ENCODE assay signal across 19 cellular contexts in the genomic region with DNA sequence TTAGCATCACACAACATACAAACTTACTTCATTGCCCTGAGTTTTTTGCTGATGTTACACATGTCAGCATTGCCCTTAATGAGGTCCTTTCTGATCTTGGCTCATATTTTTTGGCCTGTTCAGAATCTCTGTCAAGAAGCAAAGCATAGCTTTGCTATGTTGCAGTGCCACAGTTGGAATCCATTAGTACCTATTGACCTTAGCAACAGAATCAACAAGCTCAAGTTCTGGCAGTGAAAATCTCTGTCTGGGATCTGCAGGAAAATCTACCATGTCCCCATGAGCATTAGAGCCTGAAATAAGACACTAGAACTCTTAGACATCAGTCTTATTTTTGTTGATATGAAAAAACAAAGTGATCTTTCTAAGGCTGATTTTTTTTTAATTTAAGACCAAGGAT.
A peak's percentile ranks its signal among the peaks of the same experiment; 100 is the strongest.
DNase-seq lines count a peak whose midpoint lies in the region; ATAC-seq and TF ChIP-seq lines count a peak whose summit lies in the region.
"Had no signal": no experiment of that assay in that cellular context is flagged by ENCODE, and none has a peak within 500 bp of the region (broad histone marks: within the 10 kb centered on the region; RNA-seq: fewer than 3 reads in every experiment).

No MANE protein-coding gene starts in this region.

- H3K36me3 ChIP-seq in right atrium auricular region (no peaks in the 10 kb centered on the region), mammary epithelial cell (ENCODE audit: insufficient read depth, low read length) (no peaks in the 10 kb centered on the region)

- no peaks in the 10 kb centered on the region for H3K79me2 ChIP-seq in mammary epithelial cell (ENCODE audit: insufficient read depth, low read length)

- no peaks in the 10 kb centered on the region for H4K20me1 ChIP-seq in mammary epithelial cell (ENCODE audit: insufficient read depth, low read length)

- H3K27me3 ChIP-seq in right atrium auricular region (no peaks in the 10 kb centered on the region), mammary epithelial cell (ENCODE audit: insufficient read depth, low read length) (no peaks in the 10 kb centered on the region)

- dilution Hi-C loops in mammary epithelial cell (cut with HindIII; ENCODE audit: low sequenced_read_pairs) = no loop called here

- peak; percentile 85 for ATAC-seq in Right ventricle myocardium superior (ENCODE audit: poor library complexity)
- peak; percentile 79 for ATAC-seq in left ventricle myocardium superior
- ATAC-seq in HG02610 (IDR thresholded peaks at IDR 0.05; ENCODE audit: unreplicated experiment) = no peak
- no peak for ATAC-seq in GM19397 (IDR thresholded peaks at IDR 0.05; ENCODE audit: unreplicated experiment)

- DNase-seq in Right ventricle myocardium superior = no peak
- no peak for DNase-seq in right atrium auricular region (ENCODE audit: low spot score)
- DNase-seq in brain pericyte (ENCODE audit: low read depth, low spot score) = peak; percentile 34
- no peak for DNase-seq in left ventricle myocardium superior
- DNase-seq in mammary epithelial cell = no peak
- DNase-seq: AML-193; CD4-positive, CD25-positive, alpha-beta regulatory T cell; DMS79; H9; IMR-90; Karpas-422; MM.1S; NCI-H1105; NCI-H1694 treated with DMSO at 0.1 percent for 48 hours; NCI-H2107; NCI-H345; NCI-H526 treated with DMSO at 0.1 percent for 48 hours had no signal

- H2AFZ ChIP-seq in mammary epithelial cell (ENCODE audit: low read depth, low read length) = no peak overlapping the region

- no peak overlapping the region for H3K27ac ChIP-seq in right atrium auricular region
- H3K27ac ChIP-seq in mammary epithelial cell (ENCODE audit: insufficient read depth, low read depth, low read length) = no peak overlapping the region

- TF ChIP-seq CTCF in right atrium auricular region (IDR thresholded peaks at IDR 0.05) = no peak
- no peak for TF ChIP-seq CTCF in mammary epithelial cell (conservative IDR thresholded peaks at IDR 0.05 in 1 of 2, IDR thresholded peaks at IDR 0.05 in 1 of 2; ENCODE audit: extremely low read depth in 1 of 2, insufficient read depth in 1 of 2, low read depth in 1 of 2, low read length in 2 of 2)

- H3K4me3 ChIP-seq in right atrium auricular region (no peak overlapping the region), mammary epithelial cell (replicated peaks in 1 of 3; ENCODE audit: insufficient read depth in 1 of 3, low read depth in 2 of 3, low read length in 3 of 3) (no peak overlapping the region)

- no peak overlapping the region for H3K4me2 ChIP-seq in mammary epithelial cell (ENCODE audit: insufficient read depth, low read depth, low read length)

- in situ Hi-C loops in mammary epithelial cell (cut with MboI; ENCODE audit: low sequenced_read_pairs in 2 of 2) = no loop called here

- CTCF ChIA-PET in mammary epithelial cell (lab: Charles Lee; ENCODE audit: low non-redundant PET) = no interaction called here

- intact Hi-C loops in Right ventricle myocardium superior (cut with DNase I) (no loop called here), left ventricle myocardium superior (cut with micrococcal nuclease) (no loop called here), mammary epithelial cell (cut with micrococcal nuclease) (loop anchor here (5.0 kb wide), 1 partner anchor 37 kb away; no protein-coding TSS in a partner anchor)

- peaks cover 0 to 15% of the 10 kb centered on the region in 2 donors for H3K9me3 ChIP-seq in right atrium auricular region
- no peaks in the 10 kb centered on the region for H3K9me3 ChIP-seq in mammary epithelial cell (replicated peaks; ENCODE audit: insufficient read depth, low read length)

- no TSS peak for BruUV-seq in mammary epithelial cell (replicated peaks; lab: Mats Ljungman, UMichigan)

- H3K4me1 ChIP-seq in right atrium auricular region = peaks cover 0 to 9% of the 10 kb centered on the region in 2 donors
- H3K4me1 ChIP-seq in mammary epithelial cell (ENCODE audit: insufficient read depth, low read length) = no peaks in the 10 kb centered on the region

- H3K9ac ChIP-seq in mammary epithelial cell (ENCODE audit: insufficient read depth, low read length) = no peak overlapping the region

Comparison
In these comparisons a context has a peak if more than half of its experiments do, and no peak if none do; other contexts are left out.
1. ATAC-seq: peak in Right ventricle myocardium superior (single experiment) and left ventricle myocardium superior (single experiment); none in HG02610 (single experiment) and GM19397 (single experiment).